ENCODE assay signal across 22 cellular contexts in genomic region chr1:70977575-70977974, GRCh38.
"Had no signal": no experiment of that assay in that cellular context is flagged by ENCODE, and none has a peak within 500 bp of the region (broad histone marks: within the 10 kb centered on the region; RNA-seq: fewer than 3 reads in every experiment).

No MANE protein-coding gene starts in this region.

- H3K27ac ChIP-seq: coronary artery, epithelial cell of prostate, esophagus squamous epithelium, gastrocnemius medialis, heart right ventricle, left lung, lower lobe of right lung had no signal

- H3K9me3 Mint-ChIP-seq: endodermal cell, mesothelial cell of epicardium had no signal

- H3K4me3 ChIP-seq: coronary artery, esophagus squamous epithelium, gastrocnemius medialis, heart right ventricle, left lung, lower lobe of right lung, mucosa of descending colon had no signal

- H3K4me1 Mint-ChIP-seq: endodermal cell, mesothelial cell of epicardium had no signal

- H3K27ac Mint-ChIP-seq: effector memory CD8-positive, alpha-beta T cell; endodermal cell; mesothelial cell of epicardium had no signal

- H3K4me1 ChIP-seq: esophagus squamous epithelium, gastrocnemius medialis had no signal

- H3K36me3 ChIP-seq: esophagus squamous epithelium, gastrocnemius medialis, heart right ventricle, left lung, lower lobe of right lung had no signal

- DNase-seq: effector CD8-positive, alpha-beta T cell; effector memory CD8-positive, alpha-beta T cell; endodermal cell; erythroblast; esophagus squamous epithelium; foreskin fibroblast; foreskin melanocyte; gastrocnemius medialis; glutamatergic neuron; head of caudate nucleus; heart right ventricle; hippocampal formation; left cardiac atrium; left lung; left ventricle myocardium superior; lower lobe of right lung; mesenchymal stem cell; mucosa of descending colon had no signal

- H3K27me3 ChIP-seq: esophagus squamous epithelium, gastrocnemius medialis, heart right ventricle, left lung had no signal

- H3K9me3 ChIP-seq: esophagus squamous epithelium, gastrocnemius medialis, heart right ventricle, left lung, lower lobe of right lung, mucosa of descending colon had no signal

- H3K36me3 Mint-ChIP-seq: mesothelial cell of epicardium had no signal

- H3K4me3 Mint-ChIP-seq: effector memory CD8-positive, alpha-beta T cell; endodermal cell; mesothelial cell of epicardium had no signal

- ATAC-seq: effector memory CD8-positive, alpha-beta T cell; esophagus mucosa; gastrocnemius medialis; heart right ventricle; left cardiac atrium; left lung; left ventricle myocardium superior; lower lobe of right lung; mucosa of descending colon had no signal
